1 cellular context compared by ENCODE assay signal in the genomic region with DNA sequence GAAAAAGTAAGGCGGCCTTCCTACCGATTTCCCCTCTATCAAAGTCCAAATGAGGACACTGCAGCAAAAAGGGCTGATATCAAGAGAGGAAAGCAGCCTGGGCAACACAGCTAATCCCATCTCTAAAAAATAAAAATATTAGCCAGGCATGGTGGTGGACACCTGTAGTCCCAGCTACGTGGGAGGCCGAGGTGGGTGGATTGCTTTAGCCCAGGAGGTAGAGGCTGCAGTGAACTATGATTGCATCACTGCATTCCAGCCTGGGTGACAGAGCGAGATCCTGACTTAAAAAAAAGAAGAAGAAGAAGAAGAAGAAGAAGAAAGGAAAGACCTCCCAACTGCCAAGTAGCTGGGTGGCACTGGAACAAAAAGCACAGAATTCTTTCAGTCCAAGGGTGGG.
TF ChIP-seq lines count a peak whose summit lies in the region.

No MANE protein-coding gene starts in this region.

TF ChIP-seq in HEK293, 187 proteins besides CTCF, POLR2A, EP300 and RAD21 (continued from another document):
- TF ChIP-seq ZNF449 (tag by site-specific recombination; IDR thresholded peaks at IDR 0.05) (no peak), SP2 (tag by site-specific recombination; IDR thresholded peaks at IDR 0.05) (no peak), ZNF623 (tag by site-specific recombination; IDR thresholded peaks at IDR 0.05) (no peak), ZNF585B (tag by site-specific recombination; IDR thresholded peaks at IDR 0.05) (no peak), EGR2 (tag by site-specific recombination; IDR thresholded peaks at IDR 0.05; ENCODE audit: low read depth) (peak; percentile 72), ZNF518A (tag by site-specific recombination; conservative IDR thresholded peaks at IDR 0.05; ENCODE audit: low read depth) (no peak)
